ENCODE assay signal across 9 cellular contexts in the genomic region with DNA sequence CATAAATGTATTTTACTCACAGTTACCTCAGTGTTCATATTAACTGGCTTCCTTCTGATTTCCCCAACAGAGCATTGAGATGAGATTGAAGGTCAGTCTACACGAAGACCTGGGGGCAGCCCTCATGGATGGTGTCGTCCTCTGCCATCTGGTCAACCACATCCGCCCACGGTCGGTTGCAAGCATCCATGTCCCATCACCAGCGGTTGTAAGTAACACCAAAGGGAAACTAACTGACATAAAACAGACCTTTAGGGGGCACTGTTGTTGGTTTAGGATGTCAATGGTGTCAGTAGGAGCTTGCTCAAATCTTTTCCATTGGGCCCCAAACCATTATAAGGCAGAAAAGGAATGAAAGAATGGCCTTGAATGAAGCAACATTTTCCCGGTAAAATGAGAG.
DNase-seq lines count a peak whose midpoint lies in the region; ATAC-seq, FAIRE-seq and TF ChIP-seq lines count a peak whose summit lies in the region.
"Had no signal": no experiment of that assay in that cellular context is flagged by ENCODE, and none has a peak within 500 bp of the region (broad histone marks: within the 10 kb centered on the region; RNA-seq: fewer than 3 reads in every experiment).

No MANE protein-coding gene starts in this region.

- H3K4me3 Mint-ChIP-seq in activated T-cell treated with anti-CD3 and anti-CD28 coated beads, Interleukin-2, amount 50 U/mL, for 72 hours = no peak overlapping the region
- no peak overlapping the region for H3K4me3 Mint-ChIP-seq in activated T-cell treated with anti-CD3 and anti-CD28 coated beads, Interleukin-2, amount 50 U/mL, for 24 hours
- H3K4me3 Mint-ChIP-seq in stimulated activated effector memory CD8-positive, alpha-beta T cell treated with anti-CD3 and anti-CD28 coated beads, Interleukin-12 subunit alpha, Interleukin-12 subunit beta, amount 100 ng/mL, for 72 hours = no peak overlapping the region

- peaks cover 6% of the 10 kb centered on the region for H3K4me1 Mint-ChIP-seq in activated T-cell treated with anti-CD3 and anti-CD28 coated beads, Interleukin-2, amount 50 U/mL, for 72 hours (ENCODE audit: low read depth)
- H3K4me1 Mint-ChIP-seq in activated T-cell treated with anti-CD3 and anti-CD28 coated beads, Interleukin-2, amount 50 U/mL, for 24 hours (ENCODE audit: low read depth) = peaks cover 4% of the 10 kb centered on the region
- H3K4me1 Mint-ChIP-seq in stimulated activated effector memory CD8-positive, alpha-beta T cell treated with anti-CD3 and anti-CD28 coated beads, Interleukin-12 subunit alpha, Interleukin-12 subunit beta, amount 100 ng/mL, for 72 hours = peaks cover 28% of the 10 kb centered on the region

- H3K27ac Mint-ChIP-seq in activated T-cell treated with anti-CD3 and anti-CD28 coated beads, Interleukin-2, amount 50 U/mL, for 72 hours = no peak overlapping the region
- no peak overlapping the region for H3K27ac Mint-ChIP-seq in activated T-cell treated with anti-CD3 and anti-CD28 coated beads, Interleukin-2, amount 50 U/mL, for 24 hours
- no peak overlapping the region for H3K27ac Mint-ChIP-seq in stimulated activated effector memory CD8-positive, alpha-beta T cell treated with anti-CD3 and anti-CD28 coated beads, Interleukin-12 subunit alpha, Interleukin-12 subunit beta, amount 100 ng/mL, for 72 hours

- no peaks in the 10 kb centered on the region for H3K27me3 Mint-ChIP-seq in activated T-cell treated with anti-CD3 and anti-CD28 coated beads, Interleukin-2, amount 50 U/mL, for 72 hours (ENCODE audit: low read depth)
- H3K27me3 Mint-ChIP-seq in activated T-cell treated with anti-CD3 and anti-CD28 coated beads, Interleukin-2, amount 50 U/mL, for 24 hours = no peaks in the 10 kb centered on the region

- peaks cover 14 to 22% of the 10 kb centered on the region in 2 donors for H3K36me3 Mint-ChIP-seq in activated T-cell treated with anti-CD3 and anti-CD28 coated beads, Interleukin-2, amount 50 U/mL, for 72 hours (ENCODE audit: insufficient read depth in 2 of 2)
- H3K36me3 Mint-ChIP-seq in activated T-cell treated with anti-CD3 and anti-CD28 coated beads, Interleukin-2, amount 50 U/mL, for 24 hours (ENCODE audit: low read depth) = peaks cover 87% of the 10 kb centered on the region
- H3K36me3 Mint-ChIP-seq in stimulated activated effector memory CD8-positive, alpha-beta T cell treated with anti-CD3 and anti-CD28 coated beads, Interleukin-12 subunit alpha, Interleukin-12 subunit beta, amount 100 ng/mL, for 72 hours = peaks cover 69% of the 10 kb centered on the region

- no peaks in the 10 kb centered on the region for H3K27me3 ChIP-seq in bronchial epithelial cell (ENCODE audit: control insufficient read depth, insufficient read depth, low read length)

- H3K9me3 Mint-ChIP-seq in activated T-cell treated with anti-CD3 and anti-CD28 coated beads, Interleukin-2, amount 50 U/mL, for 72 hours = no peaks in the 10 kb centered on the region
- H3K9me3 Mint-ChIP-seq in activated T-cell treated with anti-CD3 and anti-CD28 coated beads, Interleukin-2, amount 50 U/mL, for 24 hours = no peaks in the 10 kb centered on the region
- H3K9me3 Mint-ChIP-seq in stimulated activated effector memory CD8-positive, alpha-beta T cell treated with anti-CD3 and anti-CD28 coated beads, Interleukin-12 subunit alpha, Interleukin-12 subunit beta, amount 100 ng/mL, for 72 hours = no peaks in the 10 kb centered on the region

- FAIRE-seq in bronchial epithelial cell (lab: Jason Lieb, UNC) = no peak

- peaks cover 3% of the 10 kb centered on the region for H3K36me3 ChIP-seq in bronchial epithelial cell (ENCODE audit: control insufficient read depth, insufficient read depth, low read length)

- TF ChIP-seq CTCF in bronchial epithelial cell (IDR thresholded peaks at IDR 0.05; ENCODE audit: insufficient read depth, low read length, severe bottlenecking) = peak; percentile 21

- H3K4me3 ChIP-seq in bronchial epithelial cell (ENCODE audit: low read depth, low read length) = no peak overlapping the region

- peak; percentile 37 to 57 for ATAC-seq in activated T-cell treated with anti-CD3 and anti-CD28 coated beads, Interleukin-2, amount 50 U/mL, for 72 hours (replicated peaks in 1 of 2)
- ATAC-seq in stimulated activated effector memory CD8-positive, alpha-beta T cell treated with anti-CD3 and anti-CD28 coated beads, Interleukin-12 subunit alpha, Interleukin-12 subunit beta, amount 100 ng/mL, for 72 hours = peak; percentile 70
- no peak for ATAC-seq in HG02970 (IDR thresholded peaks at IDR 0.05; ENCODE audit: low FRiP score, unreplicated experiment)

- DNase-seq in activated T-cell treated with anti-CD3 and anti-CD28 coated beads, Interleukin-2, amount 50 U/mL, for 72 hours = peak; percentile 16 to 34
- no peak for DNase-seq in activated T-cell treated with anti-CD3 and anti-CD28 coated beads, Interleukin-2, amount 50 U/mL, for 24 hours
- DNase-seq in LHCN-M2 (ENCODE audit: low read depth) = peak; percentile 40
- DNase-seq in bronchial epithelial cell (ENCODE audit: low read depth) = peak; percentile 14
- DNase-seq in stimulated activated effector memory CD8-positive, alpha-beta T cell treated with anti-CD3 and anti-CD28 coated beads, Interleukin-12 subunit alpha, Interleukin-12 subunit beta, amount 100 ng/mL, for 72 hours (ENCODE audit: low spot score in 2 of 2) = no peak
- no peak for DNase-seq in NCI-H128 (lab: John Stamatoyannopoulos, UW; ENCODE audit: unreplicated experiment)
- no peak for DNase-seq in COLO668 (lab: John Stamatoyannopoulos, UW; ENCODE audit: unreplicated experiment)
- DNase-seq: NCI-H2081 had no signal

Comparison
In these comparisons a context has a peak if more than half of its experiments do, and no peak if none do; other contexts are left out.
1. DNase-seq: peak in activated T-cell treated with anti-CD3 and anti-CD28 coated beads, Interleukin-2, amount 50 U/mL, for 72 hours (2 of 2), LHCN-M2 (single experiment) and bronchial epithelial cell (single experiment); none in activated T-cell treated with anti-CD3 and anti-CD28 coated beads, Interleukin-2, amount 50 U/mL, for 24 hours (single experiment), stimulated activated effector memory CD8-positive, alpha-beta T cell treated with anti-CD3 and anti-CD28 coated beads, Interleukin-12 subunit alpha, Interleukin-12 subunit beta, amount 100 ng/mL, for 72 hours (0 of 2), NCI-H128 (single experiment) and COLO668 (single experiment).